Comparison of ENCODE assay signal across 17 cellular contexts in the genomic region with DNA sequence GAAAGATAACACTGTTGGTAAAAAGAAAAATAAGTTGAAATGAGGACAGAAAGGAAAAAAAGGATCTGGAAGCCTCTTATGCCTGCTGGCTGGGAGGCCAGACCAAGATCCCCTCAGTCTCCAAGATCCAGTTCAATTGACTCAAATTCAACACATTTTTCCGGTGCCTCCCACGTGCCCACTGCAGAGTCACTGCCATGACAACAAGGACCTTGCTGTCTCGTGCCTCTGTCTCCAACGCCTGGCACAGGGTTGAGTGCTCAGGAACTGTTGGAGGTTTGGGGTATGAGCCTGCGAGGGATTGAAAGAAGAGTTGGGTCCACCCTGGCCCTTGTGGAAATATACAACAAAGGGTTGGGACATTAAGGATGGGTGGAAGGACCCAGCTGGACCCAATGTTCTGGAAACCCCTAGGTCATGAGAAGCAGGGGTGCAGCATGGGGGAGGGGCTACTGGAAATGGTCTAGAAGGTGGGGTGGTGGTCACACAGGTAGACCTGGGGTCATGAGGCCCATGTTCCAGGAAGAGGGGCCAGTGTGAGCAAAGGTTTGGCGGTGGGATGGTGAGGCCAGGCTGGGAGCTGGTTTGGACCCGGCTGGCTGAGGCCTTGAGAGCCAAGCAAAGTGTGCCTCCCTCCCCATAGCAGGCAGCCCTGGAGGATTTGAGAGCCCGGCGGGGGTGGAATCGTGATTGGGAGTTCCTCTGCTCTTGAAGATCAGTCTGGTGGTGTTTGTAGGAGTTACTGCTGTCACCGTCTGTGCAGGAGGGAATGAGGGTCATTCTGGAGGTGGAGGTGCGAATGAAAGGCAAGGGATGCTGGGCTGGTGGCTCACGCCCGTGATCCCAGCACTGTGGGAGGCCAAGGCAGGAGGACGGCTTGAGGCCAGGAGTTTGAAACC. TPM values are rescaled to one million over a fixed set of nuclear protein-coding genes. Genes with fewer than 3 reads are reported as not detected.
DNase-seq lines count a peak whose midpoint lies in the region; ATAC-seq and TF ChIP-seq lines count a peak whose summit lies in the region.
"Had no signal": no experiment of that assay in that cellular context is flagged by ENCODE, and none has a peak within 500 bp of the region (broad histone marks: within the 10 kb centered on the region; RNA-seq: fewer than 3 reads in every experiment).

No MANE protein-coding gene starts in this region.

- peaks cover 0 to 11% (median 6%) of the 10 kb centered on the region in 3 experiments; a peak in 6 of 7 replicates for H3K36me3 Mint-ChIP-seq in H9 (ENCODE audit: insufficient read depth in 1 of 3, low read depth in 3 of 3)
- H3K36me3 Mint-ChIP-seq in brain, result no peaks in the 10 kb centered on the region

- H3K9me3 ChIP-seq in H9 (ENCODE audit: control insufficient read depth, low read depth, low read length), result no peaks in the 10 kb centered on the region
- no peaks in the 10 kb centered on the region for H3K9me3 ChIP-seq in mesenchymal stem cell (ENCODE audit: control insufficient read depth, low read length)
- H3K9me3 ChIP-seq in skeletal muscle satellite cell (replicated peaks; ENCODE audit: low read length), result no peaks in the 10 kb centered on the region
- H3K9me3 ChIP-seq: BLaER1 had no signal

- DNase-seq in H9 (no peak), mesenchymal stem cell (no peak), germinal center (ENCODE audit: low spot score) (no peak), GM03348 (ENCODE audit: low spot score) (no peak)
- no peak for DNase-seq in stimulated activated CD4-positive, alpha-beta T cell treated with anti-CD3 and anti-CD28 coated beads, Interleukin-12 subunit alpha, Interleukin-12 subunit beta, amount 100 ng/mL, for 4 hours
- DNase-seq: activated CD4-positive, alpha-beta T cell treated with anti-CD3 and anti-CD28 coated beads, Interleukin-2, amount 50 U/mL, for 1 hour; effector CD8-positive, alpha-beta T cell; KBM-7; kidney glomerular epithelial cell; NCI-H226; NCI-H774; T-helper 1 cell had no signal

- no peak overlapping the region for H3K56ac ChIP-seq in H9 (ENCODE audit: insufficient read length, low read depth, low read length)

- H3K4me2 ChIP-seq in H9 (ENCODE audit: insufficient read depth, insufficient read length, low read length) (no peak overlapping the region), mesenchymal stem cell (ENCODE audit: low read length, poor library complexity, severe bottlenecking) (no peak overlapping the region), skeletal muscle satellite cell (ENCODE audit: low read length) (peak overlapping the region; percentile 45)
- H3K4me2 ChIP-seq: BLaER1 had no signal

- no peak overlapping the region for H4K5ac ChIP-seq in H9 (ENCODE audit: insufficient read length, low read depth, low read length)

- H2BK120ac ChIP-seq in H9 (ENCODE audit: low read depth, low read length, poor library complexity, severe bottlenecking) (no peak overlapping the region), mesenchymal stem cell (ENCODE audit: low read depth, low read length) (no peak overlapping the region)

- TF ChIP-seq CTCF in H9 (conservative IDR thresholded peaks at IDR 0.05), result no peak
- TF ChIP-seq CTCF in brain (conservative IDR thresholded peaks at IDR 0.05), result no peak

- no peak for TF ChIP-seq POLR2A in GM18505 (IDR thresholded peaks at IDR 0.05; ENCODE audit: borderline replicate concordance, extremely low read depth, insufficient read depth, insufficient read length)

- H3K27me3 ChIP-seq in H9 (ENCODE audit: insufficient read depth, low read length), result no peaks in the 10 kb centered on the region
- H3K27me3 ChIP-seq in mesenchymal stem cell (ENCODE audit: control insufficient read depth in 1 of 2, insufficient read depth in 1 of 2, low read length in 2 of 2), result no peaks in the 10 kb centered on the region
- H3K27me3 ChIP-seq in skeletal muscle satellite cell (ENCODE audit: control insufficient read depth, insufficient read depth, low read length), result no peaks in the 10 kb centered on the region
- H3K27me3 ChIP-seq: BLaER1 had no signal

- H3K27ac ChIP-seq in H9 (ENCODE audit: insufficient read length, low read depth, low read length), result no peak overlapping the region
- no peak overlapping the region for H3K27ac ChIP-seq in mesenchymal stem cell (ENCODE audit: low read length, poor library complexity, severe bottlenecking)
- H3K27ac ChIP-seq: BLaER1 had no signal

- no peak overlapping the region for H3T11ph ChIP-seq in H9 (ENCODE audit: low read length)

- H3K79me1 ChIP-seq in H9 (ENCODE audit: insufficient read depth, low read depth, low read length, poor library complexity, severe bottlenecking) (no peaks in the 10 kb centered on the region), mesenchymal stem cell (replicated peaks; ENCODE audit: low read length, poor library complexity, severe bottlenecking) (no peaks in the 10 kb centered on the region)

- no peak overlapping the region for H3K9ac ChIP-seq in H9 (ENCODE audit: extremely low read depth, insufficient read length, low read length)
- no peak overlapping the region for H3K9ac ChIP-seq in mesenchymal stem cell (ENCODE audit: low read length)
- peak overlapping the region; percentile 29 for H3K9ac ChIP-seq in skeletal muscle satellite cell (ENCODE audit: low read depth, low read length)
- H3K9ac ChIP-seq: BLaER1 had no signal

- H2AFZ ChIP-seq in H9 (ENCODE audit: low read length), result no peak overlapping the region
- no peak overlapping the region for H2AFZ ChIP-seq in mesenchymal stem cell (ENCODE audit: low read depth, low read length)

- H2AK5ac ChIP-seq in H9 (ENCODE audit: insufficient read length, low read length) (no peak overlapping the region), mesenchymal stem cell (ENCODE audit: low read length, severe bottlenecking) (no peak overlapping the region)

- no peak overlapping the region for H3K4me3 Mint-ChIP-seq in H9
- peak overlapping the region in 2 of 5 experiments; percentile 49 to 68 for H3K4me3 Mint-ChIP-seq in brain
- H3K4me3 Mint-ChIP-seq: neural crest cell had no signal

- peaks cover 4 to 6% of the 10 kb centered on the region in 2 experiments; a peak in 2 of 5 replicates for H3K9me3 Mint-ChIP-seq in H9
- peaks cover 0 to 21% (median 10%) of the 10 kb centered on the region in 5 experiments for H3K9me3 Mint-ChIP-seq in brain

- H2BK15ac ChIP-seq in H9 (ENCODE audit: low read depth, low read length) (no peak overlapping the region), mesenchymal stem cell (ENCODE audit: low read depth, poor library complexity, severe bottlenecking) (no peak overlapping the region)

- no peak overlapping the region for H2BK20ac ChIP-seq in H9 (ENCODE audit: low read depth, low read length, poor library complexity, severe bottlenecking)

- H3K79me2 ChIP-seq in H9 (ENCODE audit: insufficient read depth, low read length), result no peaks in the 10 kb centered on the region

- H4K8ac ChIP-seq in H9 (replicated peaks; ENCODE audit: insufficient read length, low read depth, low read length) (no peak overlapping the region), mesenchymal stem cell (ENCODE audit: low read length) (peak overlapping the region; percentile 29)

- H2BK5ac ChIP-seq in H9 (ENCODE audit: insufficient read length, low read length) (no peak overlapping the region), mesenchymal stem cell (ENCODE audit: low read depth, low read length, poor library complexity, severe bottlenecking) (no peak overlapping the region)

- H3K18ac ChIP-seq in H9 (ENCODE audit: insufficient read length, low read depth, low read length) (no peak overlapping the region), mesenchymal stem cell (ENCODE audit: low read depth in 1 of 2, low read length in 2 of 2) (no peak overlapping the region)

- no peaks in the 10 kb centered on the region for H3K23me2 ChIP-seq in H9 (ENCODE audit: insufficient read length, low read depth, low read length, poor library complexity, severe bottlenecking)

- no peaks in the 10 kb centered on the region for H4K20me1 ChIP-seq in H9 (ENCODE audit: control insufficient read depth, insufficient read depth, insufficient read length)
- H4K20me1 ChIP-seq: BLaER1 had no signal

- no peak overlapping the region for H2BK12ac ChIP-seq in H9 (ENCODE audit: insufficient read length, low read depth, low read length)
- H2BK12ac ChIP-seq in mesenchymal stem cell (ENCODE audit: low read length in 2 of 2), result peak overlapping the region in 1 of 2 experiments; percentile 68

- ATAC-seq in GM18505 (IDR thresholded peaks at IDR 0.05; ENCODE audit: unreplicated experiment), result no peak

- H3K4ac ChIP-seq in H9 (ENCODE audit: low read depth, low read length) (no peak overlapping the region), mesenchymal stem cell (ENCODE audit: low read depth in 1 of 2, low read length in 2 of 2) (no peak overlapping the region)

- H3K23ac ChIP-seq in H9 (ENCODE audit: insufficient read length, low read depth, low read length), result no peak overlapping the region
- no peak overlapping the region for H3K23ac ChIP-seq in mesenchymal stem cell (ENCODE audit: low read length in 2 of 2)

- peak overlapping the region in 2 of 3 experiments; percentile 91; a peak in 4 of 7 replicates for H3K27ac Mint-ChIP-seq in H9
- H3K27ac Mint-ChIP-seq in brain, result peak overlapping the region in 4 of 5 experiments; percentile 80 to 97 (median 90)

- H3K4me1 Mint-ChIP-seq in H9 (peaks cover 9 to 13% of the 10 kb centered on the region in 2 experiments), brain (peaks cover 32% of the 10 kb centered on the region)

- H3K4me3 ChIP-seq in mesenchymal stem cell (ENCODE audit: insufficient read depth in 1 of 2, low read depth in 1 of 2, low read length in 2 of 2) (no peak overlapping the region), skeletal muscle satellite cell (ENCODE audit: low read length) (peak overlapping the region; percentile 19)
- H3K4me3 ChIP-seq: BLaER1 had no signal

- H3K4me1 ChIP-seq in H9 (ENCODE audit: insufficient read depth, low read length) (no peaks in the 10 kb centered on the region), mesenchymal stem cell (ENCODE audit: control insufficient read depth, insufficient read depth, low read depth, low read length) (peaks cover 8% of the 10 kb centered on the region), skeletal muscle satellite cell (ENCODE audit: control insufficient read depth, insufficient read depth, low read length) (peaks cover 34% of the 10 kb centered on the region)
- H3K4me1 ChIP-seq: BLaER1 had no signal

- H3K27me3 Mint-ChIP-seq in H9 (ENCODE audit: low read depth) (no peaks in the 10 kb centered on the region; the same call in 1 of the 2 replicates), brain (peaks cover 4% of the 10 kb centered on the region)

- H3K36me3 ChIP-seq in mesenchymal stem cell (ENCODE audit: control insufficient read depth in 1 of 2, insufficient read depth in 2 of 2, low read depth in 1 of 2, low read length in 2 of 2) (no peaks in the 10 kb centered on the region), skeletal muscle satellite cell (ENCODE audit: insufficient read depth, low read length) (no peaks in the 10 kb centered on the region)
- H3K36me3 ChIP-seq: BLaER1 had no signal

- H4K91ac ChIP-seq in H9 (ENCODE audit: insufficient read length, low read depth, low read length) (no peak overlapping the region), mesenchymal stem cell (ENCODE audit: low read length) (peak overlapping the region; percentile 77)

- no peak overlapping the region for H3K14ac ChIP-seq in H9 (ENCODE audit: insufficient read depth, low read length)
- peak overlapping the region in 1 of 2 experiments; percentile 87 for H3K14ac ChIP-seq in mesenchymal stem cell (ENCODE audit: low read length in 2 of 2)

- WGBS in H9 (ENCODE audit: extremely low coverage, insufficient read length, low lambda C conversion rate), result no CpG with 5 or more reads among the region's 15 CpGs
- WGBS in mesenchymal stem cell, result 86% methylated on average over 15 of the region's 15 CpGs

RNA-seq across cellular contexts. Expression of gene IL34, which starts 1.4 kb away (rescaled TPM):
- 4.2 and 4.4 TPM in 2 replicates for total RNA-seq in H9 (2021)
- 6.7 TPM for polyA plus RNA-seq in brain (ENCODE audit: insufficient read depth, low read depth, low replicate concordance)
- polyA plus RNA-seq in mesenchymal stem cell (2013, experiment 1 of 2), result 0.15 TPM
- polyA plus RNA-seq in mesenchymal stem cell (2013, experiment 2 of 2), result 0.11 TPM
- total RNA-seq in skeletal muscle satellite cell (2012; rRNA removed), result 0.51 and 1.5 TPM in 2 replicates

RNA-seq across cellular contexts. Expression of gene MTSS2, which starts 38.1 kb away (rescaled TPM):
- total RNA-seq in H9 (2021), result 41.0 and 42.5 TPM in 2 replicates
- polyA plus RNA-seq in brain (ENCODE audit: insufficient read depth, low read depth, low replicate concordance), result 231 TPM
- 105 TPM for polyA plus RNA-seq in mesenchymal stem cell (2013, experiment 1 of 2)
- 103 TPM for polyA plus RNA-seq in mesenchymal stem cell (2013, experiment 2 of 2)
- total RNA-seq in skeletal muscle satellite cell (2012; rRNA removed), result 17.0 and 25.6 TPM in 2 replicates
